Comparison of ENCODE assay signal across 15 cellular contexts in genomic region chr2:216352653-216353270, GRCh38. TPM values are rescaled to one million over a fixed set of nuclear protein-coding genes. Genes with fewer than 3 reads are reported as not detected.
DNase-seq lines count a peak whose midpoint lies in the region; TF ChIP-seq lines count a peak whose summit lies in the region.
"Had no signal": no experiment of that assay in that cellular context is flagged by ENCODE, and none has a peak within 500 bp of the region (broad histone marks: within the 10 kb centered on the region; RNA-seq: fewer than 3 reads in every experiment).

No MANE protein-coding gene starts in this region.

- H3K27ac ChIP-seq in MM.1S (ENCODE audit: low read length) = no peak overlapping the region
- no peak overlapping the region for H3K27ac ChIP-seq in smooth muscle cell (ENCODE audit: low read depth)
- H3K27ac ChIP-seq: body of pancreas, left ventricle myocardium inferior had no signal

- H4K20me1 ChIP-seq in MM.1S (ENCODE audit: insufficient read depth, low read length) (no peaks in the 10 kb centered on the region), smooth muscle cell (ENCODE audit: low read depth) (no peaks in the 10 kb centered on the region)

- 56% methylated on average over 5 of the region's 5 CpGs for WGBS in smooth muscle cell (ENCODE audit: low lambda C conversion rate)

- peaks cover 1% of the 10 kb centered on the region for H3K27me3 Mint-ChIP-seq in activated CD4-positive, alpha-beta T cell treated with anti-CD3 and anti-CD28 coated beads, Interleukin-2, amount 10 ng/mL, durations not matched to agents 24 days and 14 days
- H3K27me3 Mint-ChIP-seq in activated naive CD8-positive, alpha-beta T cell = no peaks in the 10 kb centered on the region
- H3K27me3 Mint-ChIP-seq in osteocyte (ENCODE audit: unreplicated experiment) = no peaks in the 10 kb centered on the region
- H3K27me3 Mint-ChIP-seq: naive B cell had no signal

- H3F3A ChIP-seq in MM.1S (ENCODE audit: insufficient read depth, low read length) = no peaks in the 10 kb centered on the region
- no peaks in the 10 kb centered on the region for H3F3A ChIP-seq in smooth muscle cell (ENCODE audit: low read depth)

- H3K36me3 ChIP-seq in MM.1S (replicated peaks; ENCODE audit: insufficient read depth, low read length) = no peaks in the 10 kb centered on the region
- H3K36me3 ChIP-seq in smooth muscle cell (ENCODE audit: low read depth) = no peaks in the 10 kb centered on the region
- H3K36me3 ChIP-seq: left ventricle myocardium inferior, upper lobe of left lung had no signal

- no peaks in the 10 kb centered on the region for H3K9me3 ChIP-seq in MM.1S (replicated peaks; ENCODE audit: insufficient read depth, low read length)
- no peaks in the 10 kb centered on the region for H3K9me3 ChIP-seq in smooth muscle cell (replicated peaks; ENCODE audit: low read depth)
- H3K9me3 ChIP-seq: body of pancreas, left ventricle myocardium inferior, upper lobe of left lung had no signal

- H2AFZ ChIP-seq in MM.1S (ENCODE audit: low read length) = no peak overlapping the region
- no peak overlapping the region for H2AFZ ChIP-seq in smooth muscle cell (ENCODE audit: low read depth)

- peaks cover 10% of the 10 kb centered on the region for H3K9me3 Mint-ChIP-seq in activated CD4-positive, alpha-beta T cell treated with anti-CD3 and anti-CD28 coated beads, Interleukin-2, amount 10 ng/mL, durations not matched to agents 24 days and 14 days
- H3K9me3 Mint-ChIP-seq in activated naive CD8-positive, alpha-beta T cell (ENCODE audit: low read depth) = no peaks in the 10 kb centered on the region
- H3K9me3 Mint-ChIP-seq in osteocyte (ENCODE audit: unreplicated experiment) = no peaks in the 10 kb centered on the region

- peak; percentile 75 for DNase-seq in activated CD4-positive, alpha-beta T cell treated with anti-CD3 and anti-CD28 coated beads, Interleukin-2, amount 10 ng/mL, durations not matched to agents 24 days and 14 days
- no peak for DNase-seq in activated CD4-positive, alpha-beta T cell treated with anti-CD3 and anti-CD28 coated beads for 4 hours
- DNase-seq in MM.1S (peak; percentile 26), osteocyte (ENCODE audit: extremely low spot score, unreplicated experiment) (peak; percentile 2), C1 segment of cervical spinal cord (lab: John Stamatoyannopoulos, UW) (no peak), smooth muscle cell (lab: John Stamatoyannopoulos, UW; ENCODE audit: unreplicated experiment) (no peak), GM19238 (ENCODE audit: insufficient read length, low spot score) (no peak)
- DNase-seq: body of pancreas, left ventricle myocardium inferior, MV-4-11, naive B cell, NCI-H2171, SHP77, upper lobe of left lung had no signal

- H3K27me3 ChIP-seq in MM.1S (replicated peaks; ENCODE audit: insufficient read depth, low read length) (no peaks in the 10 kb centered on the region), smooth muscle cell (ENCODE audit: low read depth) (no peaks in the 10 kb centered on the region)
- H3K27me3 ChIP-seq: body of pancreas, upper lobe of left lung had no signal

- H3K27ac Mint-ChIP-seq in activated CD4-positive, alpha-beta T cell treated with anti-CD3 and anti-CD28 coated beads, Interleukin-2, amount 10 ng/mL, durations not matched to agents 24 days and 14 days = peak overlapping the region; percentile 42
- H3K27ac Mint-ChIP-seq in activated naive CD8-positive, alpha-beta T cell = peak overlapping the region; percentile 90
- no peak overlapping the region for H3K27ac Mint-ChIP-seq in osteocyte (ENCODE audit: unreplicated experiment)
- H3K27ac Mint-ChIP-seq: naive B cell had no signal

- H3K4me3 Mint-ChIP-seq in activated CD4-positive, alpha-beta T cell treated with anti-CD3 and anti-CD28 coated beads, Interleukin-2, amount 10 ng/mL, durations not matched to agents 24 days and 14 days = peak overlapping the region; percentile 38
- peak overlapping the region; percentile 74 for H3K4me3 Mint-ChIP-seq in activated naive CD8-positive, alpha-beta T cell
- no peak overlapping the region for H3K4me3 Mint-ChIP-seq in osteocyte (ENCODE audit: unreplicated experiment)

- H3K4me2 ChIP-seq in MM.1S (ENCODE audit: low read depth, low read length) (no peak overlapping the region), smooth muscle cell (no peak overlapping the region)

- TF ChIP-seq CTCF in MM.1S (IDR thresholded peaks at IDR 0.05; ENCODE audit: low read length) (no peak), osteocyte (IDR thresholded peaks at IDR 0.05) (no peak), smooth muscle cell (IDR thresholded peaks at IDR 0.05; ENCODE audit: borderline replicate concordance, insufficient read depth, poor library complexity, severe bottlenecking) (no peak)

- peaks cover 56% of the 10 kb centered on the region for H3K4me1 Mint-ChIP-seq in activated CD4-positive, alpha-beta T cell treated with anti-CD3 and anti-CD28 coated beads, Interleukin-2, amount 10 ng/mL, durations not matched to agents 24 days and 14 days
- H3K4me1 Mint-ChIP-seq in activated naive CD8-positive, alpha-beta T cell (ENCODE audit: low read depth) = peaks cover 69% of the 10 kb centered on the region
- H3K4me1 Mint-ChIP-seq in osteocyte (ENCODE audit: unreplicated experiment) = peaks cover 16% of the 10 kb centered on the region

- H3K9ac ChIP-seq in MM.1S (ENCODE audit: low read length) = no peak overlapping the region
- no peak overlapping the region for H3K9ac ChIP-seq in smooth muscle cell (ENCODE audit: low read depth)

- intact Hi-C loops in activated CD4-positive, alpha-beta T cell treated with anti-CD3 and anti-CD28 coated beads, Interleukin-2, amount 10 ng/mL, durations not matched to agents 24 days and 14 days (cut with micrococcal nuclease) = loop anchor here (2.0 kb wide), 1 partner anchor 60 kb away; the partner anchor contains the start of gene SMARCAL1

- no peaks in the 10 kb centered on the region for H3K9me2 ChIP-seq in MM.1S (replicated peaks; ENCODE audit: insufficient read depth, low read length)

- H3K4me3 ChIP-seq in MM.1S (ENCODE audit: low read length) (no peak overlapping the region), smooth muscle cell (no peak overlapping the region)
- H3K4me3 ChIP-seq: body of pancreas, left ventricle myocardium inferior, upper lobe of left lung had no signal

- H3K36me3 Mint-ChIP-seq in activated CD4-positive, alpha-beta T cell treated with anti-CD3 and anti-CD28 coated beads, Interleukin-2, amount 10 ng/mL, durations not matched to agents 24 days and 14 days (ENCODE audit: low read depth) = no peaks in the 10 kb centered on the region
- peaks cover 2% of the 10 kb centered on the region for H3K36me3 Mint-ChIP-seq in activated naive CD8-positive, alpha-beta T cell
- H3K36me3 Mint-ChIP-seq in osteocyte (ENCODE audit: unreplicated experiment) = no peaks in the 10 kb centered on the region
- H3K36me3 Mint-ChIP-seq: naive B cell had no signal

- no peaks in the 10 kb centered on the region for H3K79me2 ChIP-seq in MM.1S (ENCODE audit: low read length)
- H3K79me2 ChIP-seq in smooth muscle cell (ENCODE audit: low read depth) = no peaks in the 10 kb centered on the region

- H3K4me1 ChIP-seq in MM.1S (ENCODE audit: low read length) = no peaks in the 10 kb centered on the region
- peaks cover 14% of the 10 kb centered on the region for H3K4me1 ChIP-seq in smooth muscle cell (ENCODE audit: low read depth)
- H3K4me1 ChIP-seq: body of pancreas, left ventricle myocardium inferior, upper lobe of left lung had no signal

RNA-seq across cellular contexts. Expression of gene MARCHF4, which starts 19.5 kb away (rescaled TPM):
- total RNA-seq in activated CD4-positive, alpha-beta T cell treated with anti-CD3 and anti-CD28 coated beads, Interleukin-2, amount 10 ng/mL, durations not matched to agents 24 days and 14 days = not detected in 2 replicates
- 1.3 TPM in 2 replicates for total RNA-seq in osteocyte
- total RNA-seq in smooth muscle cell = 0.90 and 1.1 TPM in 2 replicates
- polyA plus RNA-seq in smooth muscle cell = 0.63 and 1.8 TPM in 2 replicates

RNA-seq across cellular contexts. Expression of gene SMARCAL1, which starts 59.5 kb away (rescaled TPM):
- 27.4 and 29.0 TPM in 2 replicates for total RNA-seq in activated CD4-positive, alpha-beta T cell treated with anti-CD3 and anti-CD28 coated beads, Interleukin-2, amount 10 ng/mL, durations not matched to agents 24 days and 14 days
- total RNA-seq in osteocyte (23.6 and 25.2 TPM in 2 replicates), smooth muscle cell (19.0 and 33.5 TPM in 2 replicates)
- 20.6 and 23.1 TPM in 2 replicates for polyA plus RNA-seq in smooth muscle cell

Comparison
In these comparisons a context has a peak if more than half of its experiments do, and no peak if none do; other contexts are left out.
1. DNase-seq: peak in activated CD4-positive, alpha-beta T cell treated with anti-CD3 and anti-CD28 coated beads, Interleukin-2, amount 10 ng/mL, durations not matched to agents 24 days and 14 days (single experiment), MM.1S (single experiment) and osteocyte (single experiment); none in activated CD4-positive, alpha-beta T cell treated with anti-CD3 and anti-CD28 coated beads for 4 hours (0 of 2), C1 segment of cervical spinal cord (0 of 14), smooth muscle cell (single experiment) and GM19238 (single experiment).